14 cellular contexts compared by ENCODE assay signal in genomic region chr17:41054556-41054955, GRCh38. TPM values are rescaled to one million over a fixed set of nuclear protein-coding genes. Genes with fewer than 3 reads are reported as not detected.
"Had no signal": no experiment of that assay in that cellular context is flagged by ENCODE, and none has a peak within 500 bp of the region (broad histone marks: within the 10 kb centered on the region; RNA-seq: fewer than 3 reads in every experiment).

No MANE protein-coding gene starts in this region.

RNA-seq across cellular contexts. Expression of gene KRTAP2-2, which starts 0.5 kb away (rescaled TPM):
- total RNA-seq: activated B cell treated with CpG ODN at 0.5 μM for 24 hours; activated CD4-positive, alpha-beta memory T cell treated with anti-CD3 and anti-CD28 coated beads for 36 hours; activated CD4-positive, alpha-beta memory T cell treated with anti-CD3 and anti-CD28 coated beads, Interleukin-2, amount 10 ng/mL, durations not matched to agents 7 days and 5 days; activated CD4-positive, alpha-beta T cell treated with anti-CD3 and anti-CD28 coated beads for 36 hours; activated CD4-positive, alpha-beta T cell treated with anti-CD3 and anti-CD28 coated beads, Interleukin-2, amount 10 ng/mL, durations not matched to agents 24 days and 14 days; activated CD4-positive, alpha-beta T cell treated with anti-CD3 and anti-CD28 coated beads, Interleukin-2, amount 10 ng/mL, durations not matched to agents 7 days and 5 days; activated CD8-positive, alpha-beta memory T cell treated with anti-CD3 and anti-CD28 coated beads for 36 hours; activated CD8-positive, alpha-beta memory T cell treated with anti-CD3 and anti-CD28 coated beads, Interleukin-2, amount 10 ng/mL, durations not matched to agents 7 days and 5 days; activated CD8-positive, alpha-beta T cell treated with anti-CD3 and anti-CD28 coated beads for 36 hours; activated CD8-positive, alpha-beta T cell treated with anti-CD3 and anti-CD28 coated beads, Interleukin-2, amount 10 ng/mL, durations not matched to agents 7 days and 5 days; T-helper 1 cell treated with Interleukin-12 subunit alpha and Interleukin-12 subunit beta and Interleukin-4 antibody, amounts not matched to agents 30 ng/mL and 1 ng/mL, for 36 hours; T-helper 17 cell; T-helper 2 cell treated with Interferon-gamma antibody and Interleukin-4, amounts not matched to agents 100 ng/mL and 5 ng/mL, for 36 hours; WTC11 had no signal

RNA-seq across cellular contexts. Expression of gene KRTAP2-3, which starts 5.4 kb away (rescaled TPM):
- total RNA-seq: activated B cell treated with CpG ODN at 0.5 μM for 24 hours; activated CD4-positive, alpha-beta memory T cell treated with anti-CD3 and anti-CD28 coated beads for 36 hours; activated CD4-positive, alpha-beta memory T cell treated with anti-CD3 and anti-CD28 coated beads, Interleukin-2, amount 10 ng/mL, durations not matched to agents 7 days and 5 days; activated CD4-positive, alpha-beta T cell treated with anti-CD3 and anti-CD28 coated beads for 36 hours; activated CD4-positive, alpha-beta T cell treated with anti-CD3 and anti-CD28 coated beads, Interleukin-2, amount 10 ng/mL, durations not matched to agents 24 days and 14 days; activated CD4-positive, alpha-beta T cell treated with anti-CD3 and anti-CD28 coated beads, Interleukin-2, amount 10 ng/mL, durations not matched to agents 7 days and 5 days; activated CD8-positive, alpha-beta memory T cell treated with anti-CD3 and anti-CD28 coated beads for 36 hours; activated CD8-positive, alpha-beta memory T cell treated with anti-CD3 and anti-CD28 coated beads, Interleukin-2, amount 10 ng/mL, durations not matched to agents 7 days and 5 days; activated CD8-positive, alpha-beta T cell treated with anti-CD3 and anti-CD28 coated beads for 36 hours; activated CD8-positive, alpha-beta T cell treated with anti-CD3 and anti-CD28 coated beads, Interleukin-2, amount 10 ng/mL, durations not matched to agents 7 days and 5 days; T-helper 1 cell treated with Interleukin-12 subunit alpha and Interleukin-12 subunit beta and Interleukin-4 antibody, amounts not matched to agents 30 ng/mL and 1 ng/mL, for 36 hours; T-helper 17 cell; T-helper 2 cell treated with Interferon-gamma antibody and Interleukin-4, amounts not matched to agents 100 ng/mL and 5 ng/mL, for 36 hours; WTC11 had no signal

RNA-seq across cellular contexts. Expression of gene KRTAP2-1, which starts 7.4 kb away (rescaled TPM):
- total RNA-seq: activated B cell treated with CpG ODN at 0.5 μM for 24 hours; activated CD4-positive, alpha-beta memory T cell treated with anti-CD3 and anti-CD28 coated beads for 36 hours; activated CD4-positive, alpha-beta memory T cell treated with anti-CD3 and anti-CD28 coated beads, Interleukin-2, amount 10 ng/mL, durations not matched to agents 7 days and 5 days; activated CD4-positive, alpha-beta T cell treated with anti-CD3 and anti-CD28 coated beads for 36 hours; activated CD4-positive, alpha-beta T cell treated with anti-CD3 and anti-CD28 coated beads, Interleukin-2, amount 10 ng/mL, durations not matched to agents 24 days and 14 days; activated CD4-positive, alpha-beta T cell treated with anti-CD3 and anti-CD28 coated beads, Interleukin-2, amount 10 ng/mL, durations not matched to agents 7 days and 5 days; activated CD8-positive, alpha-beta memory T cell treated with anti-CD3 and anti-CD28 coated beads for 36 hours; activated CD8-positive, alpha-beta memory T cell treated with anti-CD3 and anti-CD28 coated beads, Interleukin-2, amount 10 ng/mL, durations not matched to agents 7 days and 5 days; activated CD8-positive, alpha-beta T cell treated with anti-CD3 and anti-CD28 coated beads for 36 hours; activated CD8-positive, alpha-beta T cell treated with anti-CD3 and anti-CD28 coated beads, Interleukin-2, amount 10 ng/mL, durations not matched to agents 7 days and 5 days; T-helper 1 cell treated with Interleukin-12 subunit alpha and Interleukin-12 subunit beta and Interleukin-4 antibody, amounts not matched to agents 30 ng/mL and 1 ng/mL, for 36 hours; T-helper 17 cell; T-helper 2 cell treated with Interferon-gamma antibody and Interleukin-4, amounts not matched to agents 100 ng/mL and 5 ng/mL, for 36 hours; WTC11 had no signal

RNA-seq across cellular contexts. Expression of gene KRTAP2-4, which starts 11.1 kb away (rescaled TPM):
- total RNA-seq: activated B cell treated with CpG ODN at 0.5 μM for 24 hours; activated CD4-positive, alpha-beta memory T cell treated with anti-CD3 and anti-CD28 coated beads for 36 hours; activated CD4-positive, alpha-beta memory T cell treated with anti-CD3 and anti-CD28 coated beads, Interleukin-2, amount 10 ng/mL, durations not matched to agents 7 days and 5 days; activated CD4-positive, alpha-beta T cell treated with anti-CD3 and anti-CD28 coated beads for 36 hours; activated CD4-positive, alpha-beta T cell treated with anti-CD3 and anti-CD28 coated beads, Interleukin-2, amount 10 ng/mL, durations not matched to agents 24 days and 14 days; activated CD4-positive, alpha-beta T cell treated with anti-CD3 and anti-CD28 coated beads, Interleukin-2, amount 10 ng/mL, durations not matched to agents 7 days and 5 days; activated CD8-positive, alpha-beta memory T cell treated with anti-CD3 and anti-CD28 coated beads for 36 hours; activated CD8-positive, alpha-beta memory T cell treated with anti-CD3 and anti-CD28 coated beads, Interleukin-2, amount 10 ng/mL, durations not matched to agents 7 days and 5 days; activated CD8-positive, alpha-beta T cell treated with anti-CD3 and anti-CD28 coated beads for 36 hours; activated CD8-positive, alpha-beta T cell treated with anti-CD3 and anti-CD28 coated beads, Interleukin-2, amount 10 ng/mL, durations not matched to agents 7 days and 5 days; T-helper 1 cell treated with Interleukin-12 subunit alpha and Interleukin-12 subunit beta and Interleukin-4 antibody, amounts not matched to agents 30 ng/mL and 1 ng/mL, for 36 hours; T-helper 17 cell; T-helper 2 cell treated with Interferon-gamma antibody and Interleukin-4, amounts not matched to agents 100 ng/mL and 5 ng/mL, for 36 hours; WTC11 had no signal

RNA-seq across cellular contexts. Expression of gene KRTAP1-1, which starts 13.3 kb away (rescaled TPM):
- total RNA-seq: activated B cell treated with CpG ODN at 0.5 μM for 24 hours; activated CD4-positive, alpha-beta memory T cell treated with anti-CD3 and anti-CD28 coated beads for 36 hours; activated CD4-positive, alpha-beta memory T cell treated with anti-CD3 and anti-CD28 coated beads, Interleukin-2, amount 10 ng/mL, durations not matched to agents 7 days and 5 days; activated CD4-positive, alpha-beta T cell treated with anti-CD3 and anti-CD28 coated beads for 36 hours; activated CD4-positive, alpha-beta T cell treated with anti-CD3 and anti-CD28 coated beads, Interleukin-2, amount 10 ng/mL, durations not matched to agents 24 days and 14 days; activated CD4-positive, alpha-beta T cell treated with anti-CD3 and anti-CD28 coated beads, Interleukin-2, amount 10 ng/mL, durations not matched to agents 7 days and 5 days; activated CD8-positive, alpha-beta memory T cell treated with anti-CD3 and anti-CD28 coated beads for 36 hours; activated CD8-positive, alpha-beta memory T cell treated with anti-CD3 and anti-CD28 coated beads, Interleukin-2, amount 10 ng/mL, durations not matched to agents 7 days and 5 days; activated CD8-positive, alpha-beta T cell treated with anti-CD3 and anti-CD28 coated beads for 36 hours; activated CD8-positive, alpha-beta T cell treated with anti-CD3 and anti-CD28 coated beads, Interleukin-2, amount 10 ng/mL, durations not matched to agents 7 days and 5 days; T-helper 1 cell treated with Interleukin-12 subunit alpha and Interleukin-12 subunit beta and Interleukin-4 antibody, amounts not matched to agents 30 ng/mL and 1 ng/mL, for 36 hours; T-helper 17 cell; T-helper 2 cell treated with Interferon-gamma antibody and Interleukin-4, amounts not matched to agents 100 ng/mL and 5 ng/mL, for 36 hours; WTC11 had no signal
